In the genomic region with DNA sequence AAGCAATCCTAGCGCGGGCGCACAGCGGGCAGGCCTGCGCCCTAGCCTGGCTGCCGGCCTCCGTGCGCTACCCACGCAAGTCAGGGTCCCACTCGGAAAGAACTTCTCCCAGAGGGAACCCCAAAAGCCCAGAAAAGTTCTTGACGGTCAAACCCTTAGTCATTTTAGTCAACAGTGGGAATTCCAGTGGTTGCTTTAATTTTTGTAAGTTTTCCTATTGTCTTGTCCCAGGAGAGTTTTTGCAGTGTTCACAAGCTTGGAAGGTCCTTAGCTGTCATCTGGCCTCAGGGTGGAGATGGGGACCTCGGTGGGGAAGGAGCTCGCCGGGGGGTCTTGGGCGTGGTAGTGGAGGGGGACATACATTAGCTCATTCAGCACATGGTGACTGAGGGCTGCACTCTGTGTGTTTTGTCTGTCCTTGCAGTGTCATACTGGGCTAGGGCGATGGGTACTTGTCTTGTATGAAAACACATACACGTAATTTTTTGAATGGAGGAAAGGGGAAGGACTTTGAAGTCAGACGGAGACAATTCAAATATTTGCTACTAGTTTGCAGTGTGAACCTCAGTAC, we compare ENCODE assay signal across 8 cellular contexts. TPM values are rescaled to one million over a fixed set of nuclear protein-coding genes. Genes with fewer than 3 reads are reported as not detected.
DNase-seq lines count a peak whose midpoint lies in the region; ATAC-seq and TF ChIP-seq lines count a peak whose summit lies in the region.

No MANE protein-coding gene starts in this region.

- H3K4me2 ChIP-seq in mesenchymal stem cell (ENCODE audit: low read length, poor library complexity, severe bottlenecking) = peak overlapping the region; percentile 94

- H4K91ac ChIP-seq in mesenchymal stem cell (ENCODE audit: low read length) = peak overlapping the region; percentile 70

- H2AK5ac ChIP-seq in mesenchymal stem cell (ENCODE audit: low read length, severe bottlenecking) = peak overlapping the region; percentile 29

- peak overlapping the region; percentile 75 for H2AFZ ChIP-seq in mesenchymal stem cell (ENCODE audit: low read depth, low read length)

- no peaks in the 10 kb centered on the region for H3K36me3 Mint-ChIP-seq in CD4-positive, CD25-positive, alpha-beta regulatory T cell
- no peaks in the 10 kb centered on the region for H3K36me3 Mint-ChIP-seq in chondrocyte (ENCODE audit: low read depth)

- ATAC-seq in CD4-positive, CD25-positive, alpha-beta regulatory T cell (ENCODE audit: low read depth in 2 of 2) = peak in 1 of 2 donors; percentile 9
- ATAC-seq in GM18909 (IDR thresholded peaks at IDR 0.05; ENCODE audit: poor library complexity, unreplicated experiment) = peak; percentile 32
- ATAC-seq in GM18519 (IDR thresholded peaks at IDR 0.05; ENCODE audit: low FRiP score, unreplicated experiment) = no peak

- H3K18ac ChIP-seq in mesenchymal stem cell (ENCODE audit: low read depth in 1 of 2, low read length in 2 of 2) = peak overlapping the region; percentile 40 to 41

- peaks cover 3 to 11% (median 6%) of the 10 kb centered on the region in 4 donors for H3K4me1 Mint-ChIP-seq in CD4-positive, CD25-positive, alpha-beta regulatory T cell
- peaks cover 29% of the 10 kb centered on the region for H3K4me1 Mint-ChIP-seq in chondrocyte (ENCODE audit: low read depth)

- peak overlapping the region; percentile 96 for H3K9ac ChIP-seq in mesenchymal stem cell (ENCODE audit: low read length)

- peaks cover 7% of the 10 kb centered on the region for H3K27me3 Mint-ChIP-seq in CD4-positive, CD25-positive, alpha-beta regulatory T cell
- H3K27me3 Mint-ChIP-seq in chondrocyte (ENCODE audit: low read depth) = no peaks in the 10 kb centered on the region

- no peaks in the 10 kb centered on the region for H3K9me3 ChIP-seq in CD4-positive, CD25-positive, alpha-beta regulatory T cell (ENCODE audit: control insufficient read depth in 2 of 2, low read length in 2 of 2)
- no peaks in the 10 kb centered on the region for H3K9me3 ChIP-seq in mesenchymal stem cell (ENCODE audit: control insufficient read depth, low read length)

- no peaks in the 10 kb centered on the region for H3K27me3 ChIP-seq in CD4-positive, CD25-positive, alpha-beta regulatory T cell (ENCODE audit: control insufficient read depth, insufficient read depth, low read length)
- no peaks in the 10 kb centered on the region for H3K27me3 ChIP-seq in mesenchymal stem cell (ENCODE audit: control insufficient read depth in 1 of 2, insufficient read depth in 1 of 2, low read length in 2 of 2)

- peak overlapping the region; percentile 56 for H3K27ac ChIP-seq in CD4-positive, CD25-positive, alpha-beta regulatory T cell (ENCODE audit: insufficient read depth, low read length, poor library complexity, severe bottlenecking)
- no peak overlapping the region for H3K27ac ChIP-seq in mesenchymal stem cell (ENCODE audit: low read length, poor library complexity, severe bottlenecking)

- H3K4me3 Mint-ChIP-seq in CD4-positive, CD25-positive, alpha-beta regulatory T cell = peak overlapping the region; percentile 82 to 93 (median 87)
- peak overlapping the region; percentile 75 for H3K4me3 Mint-ChIP-seq in chondrocyte (ENCODE audit: unreplicated experiment)

- H2BK120ac ChIP-seq in mesenchymal stem cell (ENCODE audit: low read depth, low read length) = peak overlapping the region; percentile 90

- H3K14ac ChIP-seq in mesenchymal stem cell (ENCODE audit: low read length in 2 of 2) = peak overlapping the region in 1 of 2 experiments; percentile 84

- peak overlapping the region; percentile 74 for H4K8ac ChIP-seq in mesenchymal stem cell (ENCODE audit: low read length)

- H3K79me1 ChIP-seq in mesenchymal stem cell (replicated peaks; ENCODE audit: low read length, poor library complexity, severe bottlenecking) = peaks cover 38% of the 10 kb centered on the region

- H2BK5ac ChIP-seq in mesenchymal stem cell (ENCODE audit: low read depth, low read length, poor library complexity, severe bottlenecking) = no peak overlapping the region

- peaks cover 11% of the 10 kb centered on the region for H3K4me1 ChIP-seq in CD4-positive, CD25-positive, alpha-beta regulatory T cell (ENCODE audit: control insufficient read depth, insufficient read depth, low read length, poor library complexity, severe bottlenecking)
- peaks cover 8% of the 10 kb centered on the region for H3K4me1 ChIP-seq in mesenchymal stem cell (ENCODE audit: control insufficient read depth, insufficient read depth, low read depth, low read length)

- WGBS in mesenchymal stem cell = 13% methylated on average over 18 of the region's 18 CpGs

- peak overlapping the region; percentile 74 to 86 (median 75) for H3K27ac Mint-ChIP-seq in CD4-positive, CD25-positive, alpha-beta regulatory T cell
- H3K27ac Mint-ChIP-seq in chondrocyte (ENCODE audit: unreplicated experiment) = peak overlapping the region; percentile 64

- H3K23ac ChIP-seq in mesenchymal stem cell (ENCODE audit: low read length in 2 of 2) = no peak overlapping the region

- no peak for TF ChIP-seq CTCF in chondrocyte (IDR thresholded peaks at IDR 0.05)

- H3K9me3 Mint-ChIP-seq in CD4-positive, CD25-positive, alpha-beta regulatory T cell = no peaks in the 10 kb centered on the region
- H3K9me3 Mint-ChIP-seq in chondrocyte (ENCODE audit: low read depth) = no peaks in the 10 kb centered on the region

- H3K4me3 ChIP-seq in CD4-positive, CD25-positive, alpha-beta regulatory T cell (ENCODE audit: low read depth, low read length) = peak overlapping the region; percentile 82
- peak overlapping the region; percentile 81 to 90 for H3K4me3 ChIP-seq in mesenchymal stem cell (ENCODE audit: insufficient read depth in 1 of 2, low read depth in 1 of 2, low read length in 2 of 2)

- peak overlapping the region in 1 of 2 experiments; percentile 70 for H3K4ac ChIP-seq in mesenchymal stem cell (ENCODE audit: low read depth in 1 of 2, low read length in 2 of 2)

- no peaks in the 10 kb centered on the region for H3K36me3 ChIP-seq in CD4-positive, CD25-positive, alpha-beta regulatory T cell (ENCODE audit: control insufficient read depth, insufficient read depth, low read length)
- H3K36me3 ChIP-seq in mesenchymal stem cell (ENCODE audit: control insufficient read depth in 1 of 2, insufficient read depth in 2 of 2, low read depth in 1 of 2, low read length in 2 of 2) = peaks cover under 1 to 15% of the 10 kb centered on the region in 2 experiments

- no peak overlapping the region for H2BK12ac ChIP-seq in mesenchymal stem cell (ENCODE audit: low read length in 2 of 2)

- peak in 2 of 3 donors; percentile 5 to 37 for DNase-seq in CD4-positive, CD25-positive, alpha-beta regulatory T cell
- DNase-seq in NCI-H146 (lab: John Stamatoyannopoulos, UW) = peak; percentile 66
- DNase-seq in chondrocyte (ENCODE audit: low spot score) = no peak
- peak; percentile 32 for DNase-seq in mesenchymal stem cell
- no peak for DNase-seq in OCI-M2 (lab: John Stamatoyannopoulos, UW; ENCODE audit: unreplicated experiment)
- no peak for DNase-seq in activated effector memory CD4-positive, alpha-beta T cell treated with Interleukin-2 at 50 U/mL for 16 hours

- H2BK15ac ChIP-seq in mesenchymal stem cell (ENCODE audit: low read depth, poor library complexity, severe bottlenecking) = no peak overlapping the region

RNA-seq across cellular contexts. Expression of gene MINDY4, which starts 0.7 kb away (rescaled TPM):
- total RNA-seq in CD4-positive, CD25-positive, alpha-beta regulatory T cell = 0.49 TPM
- 1 to 10 TPM in 1 of 4 donors, under 1 TPM in 3; 0.17 to 1.0 (median 0.53) TPM for polyA plus RNA-seq in CD4-positive, CD25-positive, alpha-beta regulatory T cell
- 5.3 to 6.3 TPM (median 5.8 TPM) in 3 replicates for total RNA-seq in chondrocyte
- polyA plus RNA-seq in mesenchymal stem cell (2013, experiment 1 of 2) = 2.6 TPM
- polyA plus RNA-seq in mesenchymal stem cell (2013, experiment 2 of 2) = 2.8 TPM

RNA-seq across cellular contexts. Expression of gene INMT, which starts 20.0 kb away (rescaled TPM):
- not detected for total RNA-seq in CD4-positive, CD25-positive, alpha-beta regulatory T cell
- under 1 TPM in 2 of 4 donors, not detected in 2; 0.14 to 0.16 TPM for polyA plus RNA-seq in CD4-positive, CD25-positive, alpha-beta regulatory T cell
- 5.6 to 73.2 TPM (median 70.1 TPM) in 3 replicates for total RNA-seq in chondrocyte
- polyA plus RNA-seq in mesenchymal stem cell (2013, experiment 1 of 2) = 7.5 TPM
- 7.5 TPM for polyA plus RNA-seq in mesenchymal stem cell (2013, experiment 2 of 2)

Comparison
In these comparisons a context has a peak if more than half of its experiments do, and no peak if none do; other contexts are left out.
1. DNase-seq: peak in CD4-positive, CD25-positive, alpha-beta regulatory T cell (2 of 3), NCI-H146 (single experiment) and mesenchymal stem cell (single experiment); none in chondrocyte (single experiment), OCI-M2 (single experiment) and activated effector memory CD4-positive, alpha-beta T cell treated with Interleukin-2 at 50 U/mL for 16 hours (single experiment).